24 cellular contexts compared by ENCODE assay signal in genomic region chr4:85029453-85029852, GRCh38.
"Had no signal": no experiment of that assay in that cellular context is flagged by ENCODE, and none has a peak within 500 bp of the region (broad histone marks: within the 10 kb centered on the region; RNA-seq: fewer than 3 reads in every experiment).

No MANE protein-coding gene starts in this region.

- DNase-seq: activated CD4-positive, alpha-beta memory T cell treated with anti-CD3 and anti-CD28 coated beads for 36 hours; activated CD4-positive, alpha-beta T cell treated with anti-CD3 and anti-CD28 coated beads, Interleukin-2, amount 10 ng/mL, durations not matched to agents 7 days and 5 days; activated CD4-positive, CD25-positive, alpha-beta regulatory T cell; activated CD8-positive, alpha-beta memory T cell treated with anti-CD3 and anti-CD28 coated beads for 24 hours; activated gamma-delta T cell treated with Interleukin-2 at 50 U/mL for 16 hours; activated naive CD4-positive, alpha-beta T cell treated with anti-CD3 and anti-CD28 coated beads, Interleukin-2, amount 10 ng/mL, durations not matched to agents 7 days and 5 days; activated naive CD8-positive, alpha-beta T cell treated with anti-CD3 and anti-CD28 coated beads for 36 hours; activated T-cell treated with anti-CD3 and anti-CD28 coated beads for 4 hours; activated T-cell treated with anti-CD3 and anti-CD28 coated beads, Interleukin-2, amount 50 U/mL, for 72 hours; Kasumi-1; KBM-7; NCI-H1105 treated with DMSO at 0.1 percent for 48 hours; NCI-H1436 treated with DMSO at 0.1 percent for 48 hours; NCI-H187; NCI-H2081; NCI-H345; NCI-H510A treated with DMSO at 0.1 percent for 48 hours; NK-92 treated with Interleukin-12 subunit alpha and Interleukin-12 subunit beta, amount 100 ng/mL, for 24 hours; OCI-M1; RPMI8226; T-cell; T-helper 2 cell had no signal

- H3K27me3 ChIP-seq: brain microvascular endothelial cell had no signal

- H3K36me3 ChIP-seq: brain microvascular endothelial cell had no signal

- H3K4me3 ChIP-seq: SK-N-MC had no signal

- H3K27ac ChIP-seq: SK-N-MC had no signal
